8 cellular contexts compared by ENCODE assay signal in genomic region chr1:33010946-33011731, GRCh38. TPM values are rescaled to one million over a fixed set of nuclear protein-coding genes. Genes with fewer than 3 reads are reported as not detected.
DNase-seq lines count a peak whose midpoint lies in the region; ATAC-seq and TF ChIP-seq lines count a peak whose summit lies in the region.

No MANE protein-coding gene starts in this region.

- 24% methylated on average over 5 of the region's 5 CpGs for WGBS in liver
- WGBS in stomach, 5 donors = 14 to 44% (median 21%) methylated on average over 5 of the region's 5 CpGs

- TF ChIP-seq CTCF in chondrocyte (IDR thresholded peaks at IDR 0.05) (no peak), liver (IDR thresholded peaks at IDR 0.05; ENCODE audit: low read depth, low read length, missing input control) (peak; percentile 5), stomach (IDR thresholded peaks at IDR 0.05) (no peak)

- H3K9me3 ChIP-seq in liver (ENCODE audit: control insufficient read depth in 4 of 4, low read length in 3 of 4) = no peaks in the 10 kb centered on the region
- H3K9me3 ChIP-seq in stomach = no peaks in the 10 kb centered on the region

- H3K27me3 ChIP-seq in liver (ENCODE audit: control insufficient read depth in 4 of 4, insufficient read depth in 4 of 4, low read length in 3 of 4) (no peaks in the 10 kb centered on the region), stomach (no peaks in the 10 kb centered on the region)

- no peaks in the 10 kb centered on the region for H3K9me3 Mint-ChIP-seq in chondrocyte (ENCODE audit: low read depth)
- no peaks in the 10 kb centered on the region for H3K9me3 Mint-ChIP-seq in activated CD4-positive, alpha-beta T cell treated with anti-CD3 and anti-CD28 coated beads, Interleukin-2, amount 10 ng/mL, durations not matched to agents 24 days and 14 days

- peak; percentile 56 for DNase-seq in M059J (ENCODE audit: low read depth)
- no peak for DNase-seq in chondrocyte (ENCODE audit: low spot score)
- DNase-seq in stomach = peak; percentile 76
- no peak for DNase-seq in activated CD4-positive, alpha-beta T cell treated with anti-CD3 and anti-CD28 coated beads, Interleukin-2, amount 10 ng/mL, durations not matched to agents 24 days and 14 days
- no peak for DNase-seq in activated CD4-positive, alpha-beta T cell treated with anti-CD3 and anti-CD28 coated beads for 48 hours

- H3K36me3 ChIP-seq in liver (ENCODE audit: control insufficient read depth in 4 of 4, insufficient read depth in 3 of 4, low read depth in 1 of 4, low read length in 3 of 4) (peaks cover 3 to 27% (median 19%) of the 10 kb centered on the region in 4 donors), stomach (peaks cover 26 to 50% (median 42%) of the 10 kb centered on the region in 4 donors)

- no peak for TF ChIP-seq EP300 in stomach (IDR thresholded peaks at IDR 0.05)

- H3K27ac Mint-ChIP-seq in chondrocyte (ENCODE audit: unreplicated experiment) = peak overlapping the region; percentile 52
- H3K27ac Mint-ChIP-seq in activated CD4-positive, alpha-beta T cell treated with anti-CD3 and anti-CD28 coated beads, Interleukin-2, amount 10 ng/mL, durations not matched to agents 24 days and 14 days = no peak overlapping the region

- no peak overlapping the region for H3K9ac ChIP-seq in liver (ENCODE audit: low read depth in 1 of 2, low read length in 2 of 2)

- no peak overlapping the region for H3K4me3 Mint-ChIP-seq in chondrocyte (ENCODE audit: unreplicated experiment)
- H3K4me3 Mint-ChIP-seq in activated CD4-positive, alpha-beta T cell treated with anti-CD3 and anti-CD28 coated beads, Interleukin-2, amount 10 ng/mL, durations not matched to agents 24 days and 14 days = no peak overlapping the region

- ATAC-seq in GM21423 (IDR thresholded peaks at IDR 0.05; ENCODE audit: unreplicated experiment) = no peak
- no peak for ATAC-seq in GM21529 (IDR thresholded peaks at IDR 0.05; ENCODE audit: unreplicated experiment)

- H3K4me1 Mint-ChIP-seq in chondrocyte (ENCODE audit: low read depth) = peaks cover 33% of the 10 kb centered on the region
- H3K4me1 Mint-ChIP-seq in activated CD4-positive, alpha-beta T cell treated with anti-CD3 and anti-CD28 coated beads, Interleukin-2, amount 10 ng/mL, durations not matched to agents 24 days and 14 days = peaks cover 11% of the 10 kb centered on the region

- peak; percentile 59 to 70 for TF ChIP-seq RAD21 in liver (IDR thresholded peaks at IDR 0.05)

- H3K36me3 Mint-ChIP-seq in chondrocyte (ENCODE audit: low read depth) = peaks cover 25% of the 10 kb centered on the region
- peaks cover 71% of the 10 kb centered on the region for H3K36me3 Mint-ChIP-seq in activated CD4-positive, alpha-beta T cell treated with anti-CD3 and anti-CD28 coated beads, Interleukin-2, amount 10 ng/mL, durations not matched to agents 24 days and 14 days (ENCODE audit: low read depth)

- no peak for TF ChIP-seq POLR2A in stomach (IDR thresholded peaks at IDR 0.05)

- intact Hi-C loops in stomach (cut with DNase I; ENCODE audit: low total_unique reads) = no loop called here
- intact Hi-C loops in activated CD4-positive, alpha-beta T cell treated with anti-CD3 and anti-CD28 coated beads, Interleukin-2, amount 10 ng/mL, durations not matched to agents 24 days and 14 days (cut with micrococcal nuclease) = no loop called here

- H3K4me3 ChIP-seq in liver (ENCODE audit: low read depth in 1 of 3, low read length in 3 of 3) = no peak overlapping the region
- no peak overlapping the region for H3K4me3 ChIP-seq in stomach

- peaks cover 19 to 62% (median 49%) of the 10 kb centered on the region in 4 donors for H3K4me1 ChIP-seq in liver (ENCODE audit: control insufficient read depth in 4 of 4, insufficient read depth in 4 of 4, low read length in 3 of 4)
- peaks cover 60 to 79% (median 68%) of the 10 kb centered on the region in 4 donors for H3K4me1 ChIP-seq in stomach

- H3K27ac ChIP-seq in liver (ENCODE audit: low read depth in 1 of 2, low read length in 2 of 2) (peak overlapping the region; percentile 62 to 73), stomach (peak overlapping the region; percentile 52 to 84 (median 77))

- no peaks in the 10 kb centered on the region for H3K27me3 Mint-ChIP-seq in chondrocyte (ENCODE audit: low read depth)
- no peaks in the 10 kb centered on the region for H3K27me3 Mint-ChIP-seq in activated CD4-positive, alpha-beta T cell treated with anti-CD3 and anti-CD28 coated beads, Interleukin-2, amount 10 ng/mL, durations not matched to agents 24 days and 14 days

TF ChIP-seq in liver, 16 proteins besides CTCF, POLR2A, EP300 and RAD21 (continues in another document):
- TF ChIP-seq TAF1 (conservative IDR thresholded peaks at IDR 0.05) = no peak
- peak; percentile 62 for TF ChIP-seq FOXA2 (IDR thresholded peaks at IDR 0.05)
- TF ChIP-seq MAX (IDR thresholded peaks at IDR 0.05) = peak; percentile 98
- peak; percentile 70 for TF ChIP-seq FOXA1 (IDR thresholded peaks at IDR 0.05)
- TF ChIP-seq JUND (IDR thresholded peaks at IDR 0.05) = peak in 1 of 2 donors; percentile 86
- no peak for TF ChIP-seq ATF3 (IDR thresholded peaks at IDR 0.05)
- TF ChIP-seq ZBTB33 (IDR thresholded peaks at IDR 0.05) = peak; percentile 53
- TF ChIP-seq GABPA (IDR thresholded peaks at IDR 0.05 in 1 of 2, conservative IDR thresholded peaks at IDR 0.05 in 1 of 2) = peak in 1 of 2 donors; percentile 34
- TF ChIP-seq HNF4G (IDR thresholded peaks at IDR 0.05) = no peak
- TF ChIP-seq YY1 (IDR thresholded peaks at IDR 0.05) = peak; percentile 78
- no peak for TF ChIP-seq NR2F2 (IDR thresholded peaks at IDR 0.05)
- TF ChIP-seq EGR1 (IDR thresholded peaks at IDR 0.05; ENCODE audit: low read depth in 2 of 2) = peak; percentile 94 to 98
- TF ChIP-seq SP1 (IDR thresholded peaks at IDR 0.05) = peak; percentile 81
- TF ChIP-seq REST (IDR thresholded peaks at IDR 0.05) = peak; percentile 66
- TF ChIP-seq HNF4A (conservative IDR thresholded peaks at IDR 0.05) = peak; percentile 73 to 92

RNA-seq across cellular contexts. Expression of gene AK2, which starts 25.5 kb away (rescaled TPM):
- 255 and 332 TPM in 2 replicates for total RNA-seq in M059J (2014; rRNA removed; shearing (Covaris generic))
- total RNA-seq in chondrocyte = 86.1 to 98.9 TPM (median 94.9 TPM) in 3 replicates
- total RNA-seq in liver = 100 to 1,000 TPM in 1 of 2 donors, 10 to 100 TPM in 1; 34.2 to 181 TPM
- 100 to 1,000 TPM; 101 to 128 TPM for polyA plus RNA-seq in liver
- 100 to 1,000 TPM in 4 of 5 donors, 10 to 100 TPM in 1; 71.0 to 263 (median 124) TPM for total RNA-seq in stomach
- 100 to 1,000 TPM in 2 of 3 donors, 10 to 100 TPM in 1; 98.8 to 129 (median 107) TPM for polyA plus RNA-seq in stomach
- 424 and 429 TPM in 2 replicates for total RNA-seq in activated CD4-positive, alpha-beta T cell treated with anti-CD3 and anti-CD28 coated beads, Interleukin-2, amount 10 ng/mL, durations not matched to agents 24 days and 14 days

RNA-seq across cellular contexts. Expression of gene RNF19B, which starts 46.5 kb away (rescaled TPM):
- 9.0 and 11.9 TPM in 2 replicates for total RNA-seq in M059J (2014; rRNA removed; shearing (Covaris generic))
- total RNA-seq in chondrocyte (15.5 to 17.6 TPM (median 17.4 TPM) in 3 replicates), liver (1 to 10 TPM; 5.6 to 8.3 TPM), stomach (10 to 100 TPM in 3 of 5 donors, 1 to 10 TPM in 1, under 1 TPM in 1; 0.58 to 29.5 (median 10.3) TPM)
- polyA plus RNA-seq in liver (1 to 10 TPM; 2.2 to 4.4 TPM), stomach (10 to 100 TPM in 1 of 3 donors, 1 to 10 TPM in 2; 9.1 to 10.4 (median 9.1) TPM)
- total RNA-seq in activated CD4-positive, alpha-beta T cell treated with anti-CD3 and anti-CD28 coated beads, Interleukin-2, amount 10 ng/mL, durations not matched to agents 24 days and 14 days = 44.5 and 46.8 TPM in 2 replicates

Comparison
In these comparisons a context has a peak if more than half of its experiments do, and no peak if none do; other contexts are left out.
1. DNase-seq: peak in M059J (single experiment) and stomach (single experiment); none in chondrocyte (single experiment), activated CD4-positive, alpha-beta T cell treated with anti-CD3 and anti-CD28 coated beads, Interleukin-2, amount 10 ng/mL, durations not matched to agents 24 days and 14 days (single experiment) and activated CD4-positive, alpha-beta T cell treated with anti-CD3 and anti-CD28 coated beads for 48 hours (single experiment).